ENCODE assay signal across 8 cellular contexts in genomic region chr17:36592316-36592710, GRCh38. TPM values are rescaled to one million over a fixed set of nuclear protein-coding genes. Genes with fewer than 3 reads are reported as not detected.
DNase-seq lines count a peak whose midpoint lies in the region; ATAC-seq, FAIRE-seq and TF ChIP-seq lines count a peak whose summit lies in the region.

No MANE protein-coding gene starts in this region.

- no peak overlapping the region for H2AFZ ChIP-seq in OCI-LY3 (ENCODE audit: low read depth, low read length)

- no peak for TF ChIP-seq POLR2A in H54 (IDR thresholded peaks at IDR 0.05; ENCODE audit: low read depth, low read length)

- H4K20me1 ChIP-seq in OCI-LY3 (ENCODE audit: insufficient read depth, low read length) = no peaks in the 10 kb centered on the region

- ATAC-seq in HG03378 (IDR thresholded peaks at IDR 0.05; ENCODE audit: unreplicated experiment) = no peak

- no peaks in the 10 kb centered on the region for H3K27me3 ChIP-seq in OCI-LY3 (ENCODE audit: low read depth, low read length)
- H3K27me3 ChIP-seq in dorsolateral prefrontal cortex = no peaks in the 10 kb centered on the region

- DNase-seq in activated naive CD4-positive, alpha-beta T cell treated with Interleukin-2 at 50 U/mL for 16 hours = peak; percentile 14
- no peak for DNase-seq in activated naive CD4-positive, alpha-beta T cell treated with anti-CD3 and anti-CD28 coated beads, Interleukin-2, amount 50 U/mL, for 16 hours
- peak in 2 of 10 donors; percentile 38 to 53 for DNase-seq in dorsolateral prefrontal cortex
- peak; percentile 61 for DNase-seq in urothelium cell line (ENCODE audit: low spot score)
- no peak for DNase-seq in H54 (ENCODE audit: insufficient read length, low spot score)

- H3K4me3 ChIP-seq in OCI-LY3 (ENCODE audit: low read length) (peak overlapping the region; percentile 82), dorsolateral prefrontal cortex (peak overlapping the region; percentile 62 to 98 (median 85)), mesodermal cell (ENCODE audit: extremely low read depth, insufficient read depth, low read length, poor library complexity, severe bottlenecking) (peak overlapping the region; percentile 75)

- H3K36me3 ChIP-seq in OCI-LY3 (replicated peaks; ENCODE audit: low read depth, low read length) (peaks cover 16% of the 10 kb centered on the region), mesodermal cell (ENCODE audit: control insufficient read depth, insufficient read depth, low read length) (peaks cover 45% of the 10 kb centered on the region)

- WGBS in mesodermal cell (ENCODE audit: insufficient coverage in 2 of 2), 2 experiments = 3 to 4% methylated on average over 3 of the region's 19 CpGs

- H3K9ac ChIP-seq in OCI-LY3 (ENCODE audit: low read length) = peak overlapping the region; percentile 74

- H3K27ac ChIP-seq in OCI-LY3 (ENCODE audit: low read length) = no peak overlapping the region
- peak overlapping the region in 24 of 59 donors; percentile 29 to 86 (median 74) for H3K27ac ChIP-seq in dorsolateral prefrontal cortex
- no peak overlapping the region for H3K27ac ChIP-seq in mesodermal cell (ENCODE audit: low read depth, low read length, severe bottlenecking)

- FAIRE-seq in urothelium cell line (lab: Jason Lieb, UNC) (no peak), H54 (lab: Jason Lieb, UNC) (no peak)

- intact Hi-C loops in dorsolateral prefrontal cortex (cut with DNase I) = loop anchor here in 1 of 2 donors (5.0 kb wide), 2 partner anchors 45 to 105 kb away; partner anchors contain the start of gene ZNHIT3

- H3K4me1 ChIP-seq in OCI-LY3 (ENCODE audit: low read length) (peaks cover 13% of the 10 kb centered on the region), mesodermal cell (ENCODE audit: control insufficient read depth, insufficient read depth, low read length, poor library complexity, severe bottlenecking) (peaks cover 5% of the 10 kb centered on the region)

- peak overlapping the region; percentile 76 for H3K4me2 ChIP-seq in OCI-LY3 (ENCODE audit: low read length)

- TF ChIP-seq CTCF in OCI-LY3 (IDR thresholded peaks at IDR 0.05; ENCODE audit: low read depth, low read length) (no peak), dorsolateral prefrontal cortex (IDR thresholded peaks at IDR 0.05 in 54 of 56, conservative IDR thresholded peaks at IDR 0.05 in 2 of 56; ENCODE audit: low read depth in 1 of 56, partially characterized antibody in 56 of 56) (no peak)

- H3K79me2 ChIP-seq in OCI-LY3 (ENCODE audit: low read length) = no peaks in the 10 kb centered on the region

- H3K9me3 ChIP-seq in OCI-LY3 (ENCODE audit: insufficient read depth, low read length) (no peaks in the 10 kb centered on the region), mesodermal cell (ENCODE audit: control insufficient read depth, low read length) (no peaks in the 10 kb centered on the region)

RNA-seq across cellular contexts. Expression of gene DHRS11, which starts 0.6 kb away (rescaled TPM):
- total RNA-seq in dorsolateral prefrontal cortex = 10 to 100 TPM; 12.5 to 49.2 (median 28.7) TPM
- 11.3 TPM for polyA plus RNA-seq in mesodermal cell (2013, experiment 1 of 2)
- polyA plus RNA-seq in mesodermal cell (2013, experiment 2 of 2) = 7.2 TPM

RNA-seq across cellular contexts. Expression of gene MRM1, which starts 9.1 kb away (rescaled TPM):
- total RNA-seq in dorsolateral prefrontal cortex = 10 to 100 TPM in 12 of 120 experiments, 1 to 10 TPM in 108; 4.4 to 12.1 (median 8.0) TPM
- 2.0 TPM for polyA plus RNA-seq in mesodermal cell (2013, experiment 1 of 2)
- polyA plus RNA-seq in mesodermal cell (2013, experiment 2 of 2) = 1.1 TPM

RNA-seq across cellular contexts. Expression of gene GGNBP2, which starts 47.6 kb away (rescaled TPM):
- 100 to 1,000 TPM in 9 of 120 experiments, 10 to 100 TPM in 111; 67.4 to 110 (median 88.0) TPM for total RNA-seq in dorsolateral prefrontal cortex
- polyA plus RNA-seq in mesodermal cell (2013, experiment 1 of 2) = 73.7 TPM
- polyA plus RNA-seq in mesodermal cell (2013, experiment 2 of 2) = 77.7 TPM

RNA-seq across cellular contexts. Expression of gene PIGW, which starts 57.5 kb away (rescaled TPM):
- 1 to 10 TPM; 1.5 to 8.5 (median 4.2) TPM for total RNA-seq in dorsolateral prefrontal cortex
- polyA plus RNA-seq in mesodermal cell (2013, experiment 1 of 2) = 5.8 TPM
- polyA plus RNA-seq in mesodermal cell (2013, experiment 2 of 2) = 6.5 TPM

RNA-seq across cellular contexts. Expression of gene MYO19, which starts 57.6 kb away (rescaled TPM):
- total RNA-seq in dorsolateral prefrontal cortex = 10 to 100 TPM; 24.1 to 75.5 (median 48.2) TPM
- polyA plus RNA-seq in mesodermal cell (2013, experiment 1 of 2) = 46.2 TPM
- polyA plus RNA-seq in mesodermal cell (2013, experiment 2 of 2) = 36.0 TPM

Comparison
In these comparisons a context has a peak if more than half of its experiments do, and no peak if none do; other contexts are left out.
1. DNase-seq: peak in activated naive CD4-positive, alpha-beta T cell treated with Interleukin-2 at 50 U/mL for 16 hours (single experiment) and urothelium cell line (single experiment); none in activated naive CD4-positive, alpha-beta T cell treated with anti-CD3 and anti-CD28 coated beads, Interleukin-2, amount 50 U/mL, for 16 hours (single experiment) and H54 (single experiment).
2. Peak in every context shown above with its lines, with median percentiles within 50 percentile points of each other: H3K4me3 ChIP-seq.